16 cellular contexts compared by ENCODE assay signal in the genomic region with DNA sequence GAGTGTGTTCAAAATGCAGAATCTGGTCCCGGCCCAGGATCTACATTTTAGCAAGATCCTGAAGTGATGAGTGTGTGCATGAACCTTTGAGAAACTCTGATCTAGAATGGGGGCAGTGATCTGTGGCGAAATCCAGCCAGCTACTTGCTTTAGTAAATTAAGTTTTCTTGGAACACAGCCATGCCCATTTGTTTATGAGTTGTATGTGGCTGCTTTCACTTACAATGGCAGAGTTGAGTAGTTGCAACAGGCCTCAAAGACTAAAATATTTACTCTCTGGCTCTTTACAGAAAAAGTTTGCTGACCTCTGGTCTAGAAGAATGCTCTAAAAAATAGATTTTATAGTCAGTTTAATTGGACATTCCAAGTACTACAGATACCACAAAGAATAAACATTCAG.
DNase-seq lines count a peak whose midpoint lies in the region; ATAC-seq and TF ChIP-seq lines count a peak whose summit lies in the region.
"Had no signal": no experiment of that assay in that cellular context is flagged by ENCODE, and none has a peak within 500 bp of the region (broad histone marks: within the 10 kb centered on the region; RNA-seq: fewer than 3 reads in every experiment).

No MANE protein-coding gene starts in this region.

- H3K4me1 Mint-ChIP-seq in stimulated activated effector memory CD8-positive, alpha-beta T cell treated with anti-CD3 and anti-CD28 coated beads, Interleukin-12 subunit alpha, Interleukin-12 subunit beta, amount 100 ng/mL, for 72 hours, result no peaks in the 10 kb centered on the region

- no peaks in the 10 kb centered on the region for H3K36me3 ChIP-seq in MG63
- H3K36me3 ChIP-seq in psoas muscle (ENCODE audit: insufficient read depth in 1 of 2, low read depth in 1 of 2), result no peaks in the 10 kb centered on the region

- ATAC-seq in omental fat pad (ENCODE audit: low FRiP score), result peak; percentile 38
- no peak for ATAC-seq in stimulated activated effector memory CD8-positive, alpha-beta T cell treated with anti-CD3 and anti-CD28 coated beads, Interleukin-12 subunit alpha, Interleukin-12 subunit beta, amount 100 ng/mL, for 72 hours
- ATAC-seq in psoas muscle, result no peak
- ATAC-seq in GM18907 (IDR thresholded peaks at IDR 0.05; ENCODE audit: unreplicated experiment), result no peak
- ATAC-seq: GM12878, HCT116 had no signal

- H3K27me3 ChIP-seq in MG63, result no peaks in the 10 kb centered on the region
- H3K27me3 ChIP-seq in psoas muscle (ENCODE audit: insufficient read depth in 3 of 3, low read length in 2 of 3), result no peaks in the 10 kb centered on the region
- H3K27me3 ChIP-seq: testis had no signal

- H3K36me3 Mint-ChIP-seq in stimulated activated effector memory CD8-positive, alpha-beta T cell treated with anti-CD3 and anti-CD28 coated beads, Interleukin-12 subunit alpha, Interleukin-12 subunit beta, amount 100 ng/mL, for 72 hours, result no peaks in the 10 kb centered on the region

- TF ChIP-seq CTCF in epithelial cell of esophagus (IDR thresholded peaks at IDR 0.05; ENCODE audit: insufficient read depth, low read depth, low read length, missing control alignments), result no peak
- TF ChIP-seq CTCF in omental fat pad (IDR thresholded peaks at IDR 0.05), result no peak
- no peak for TF ChIP-seq CTCF in psoas muscle (IDR thresholded peaks at IDR 0.05)

- H3K9me3 ChIP-seq in MG63, result peaks cover 3% of the 10 kb centered on the region
- no peaks in the 10 kb centered on the region for H3K9me3 ChIP-seq in psoas muscle
- H3K9me3 ChIP-seq: testis had no signal

- intact Hi-C loops in psoas muscle (cut with DNase I), result no loop called here

- H3K4me3 ChIP-seq in MG63 (no peak overlapping the region), epithelial cell of esophagus (ENCODE audit: low read length) (no peak overlapping the region), psoas muscle (no peak overlapping the region)
- H3K4me3 ChIP-seq: GM12878, testis had no signal

- WGBS in psoas muscle, 3 donors, result 69 to 92% (median 90%) methylated on average over 2 of the region's 2 CpGs

- H3K4me3 Mint-ChIP-seq in stimulated activated effector memory CD8-positive, alpha-beta T cell treated with anti-CD3 and anti-CD28 coated beads, Interleukin-12 subunit alpha, Interleukin-12 subunit beta, amount 100 ng/mL, for 72 hours, result no peak overlapping the region

- H3K27ac Mint-ChIP-seq in stimulated activated effector memory CD8-positive, alpha-beta T cell treated with anti-CD3 and anti-CD28 coated beads, Interleukin-12 subunit alpha, Interleukin-12 subunit beta, amount 100 ng/mL, for 72 hours, result no peak overlapping the region

- H3K4me1 ChIP-seq in psoas muscle, result no peaks in the 10 kb centered on the region
- H3K4me1 ChIP-seq: testis had no signal

- peaks cover 7% of the 10 kb centered on the region for H3K9me3 Mint-ChIP-seq in stimulated activated effector memory CD8-positive, alpha-beta T cell treated with anti-CD3 and anti-CD28 coated beads, Interleukin-12 subunit alpha, Interleukin-12 subunit beta, amount 100 ng/mL, for 72 hours

- DNase-seq in DMS79 (lab: John Stamatoyannopoulos, UW) (peak; percentile 68), MG63 (peak; percentile 75), epithelial cell of esophagus (ENCODE audit: low read depth) (peak; percentile 13), omental fat pad (ENCODE audit: low spot score) (no peak), psoas muscle (no peak), hypothalamus (lab: John Stamatoyannopoulos, UW) (no peak)
- no peak for DNase-seq in stimulated activated effector memory CD8-positive, alpha-beta T cell treated with anti-CD3 and anti-CD28 coated beads, Interleukin-12 subunit alpha, Interleukin-12 subunit beta, amount 100 ng/mL, for 72 hours (ENCODE audit: low spot score in 2 of 2)
- DNase-seq: C1 segment of cervical spinal cord, DND-41, Karpas-422, kidney glomerular epithelial cell, NCI-H2029, testis had no signal

- H3K27ac ChIP-seq in psoas muscle, result no peak overlapping the region
- H3K27ac ChIP-seq: testis had no signal

Comparison
In these comparisons a context has a peak if more than half of its experiments do, and no peak if none do; other contexts are left out.
1. DNase-seq: peak in DMS79 (single experiment), MG63 (single experiment) and epithelial cell of esophagus (single experiment); none in omental fat pad (single experiment), stimulated activated effector memory CD8-positive, alpha-beta T cell treated with anti-CD3 and anti-CD28 coated beads, Interleukin-12 subunit alpha, Interleukin-12 subunit beta, amount 100 ng/mL, for 72 hours (0 of 2), psoas muscle (0 of 2) and hypothalamus (0 of 51).